In genomic region chr2:50529600-50530218, GRCh38 we compare ENCODE assay signal across 8 cellular contexts.
DNase-seq lines count a peak whose midpoint lies in the region; ATAC-seq and TF ChIP-seq lines count a peak whose summit lies in the region.

No MANE protein-coding gene starts in this region.

- no peak overlapping the region for H3K4me2 ChIP-seq in DND-41 (ENCODE audit: insufficient read depth, low read length)

- no peak overlapping the region for H3K9ac ChIP-seq in DND-41 (ENCODE audit: low read depth, low read length)

- H4K20me1 ChIP-seq in DND-41 (ENCODE audit: insufficient read depth, low read length), result no peaks in the 10 kb centered on the region

- TF ChIP-seq CTCF in DND-41 (IDR thresholded peaks at IDR 0.05; ENCODE audit: borderline replicate concordance, extremely low read depth, low read length, poor library complexity, severe bottlenecking), result peak; percentile 79
- peak; percentile 73 for TF ChIP-seq CTCF in cardiac fibroblast (IDR thresholded peaks at IDR 0.05; ENCODE audit: low read depth, low read length)
- peak; percentile 70 for TF ChIP-seq CTCF in lower lobe of right lung (IDR thresholded peaks at IDR 0.05)

- no peak overlapping the region for H2AFZ ChIP-seq in DND-41 (ENCODE audit: low read depth, low read length)

- DNase-seq in DND-41 (no peak), NCI-H69 (lab: John Stamatoyannopoulos, UW) (peak; percentile 76), cardiac fibroblast (ENCODE audit: low read depth in 2 of 2) (peak; percentile 65 to 68), lower lobe of right lung (no peak)
- no peak for DNase-seq in activated naive CD4-positive, alpha-beta T cell treated with Interleukin-2 at 50 U/mL for 16 hours
- DNase-seq in activated CD4-positive, CD25-positive, alpha-beta regulatory T cell (lab: John Stamatoyannopoulos, UW), result no peak

- H3K9me3 ChIP-seq in DND-41 (ENCODE audit: insufficient read depth, low read length, severe bottlenecking), result no peaks in the 10 kb centered on the region
- H3K9me3 ChIP-seq in lower lobe of right lung, result no peaks in the 10 kb centered on the region

- H3K79me2 ChIP-seq in DND-41 (ENCODE audit: insufficient read depth, low read length), result no peaks in the 10 kb centered on the region

- H3K4me1 ChIP-seq in DND-41 (ENCODE audit: insufficient read depth, low read length), result no peaks in the 10 kb centered on the region
- no peaks in the 10 kb centered on the region for H3K4me1 ChIP-seq in lower lobe of right lung

- H3K4me3 ChIP-seq in DND-41 (ENCODE audit: low read depth in 1 of 2, low read length in 2 of 2), result no peak overlapping the region
- no peak overlapping the region for H3K4me3 ChIP-seq in cardiac fibroblast (replicated peaks in 1 of 2; ENCODE audit: low read depth in 2 of 2, low read length in 2 of 2)
- H3K4me3 ChIP-seq in lower lobe of right lung, result no peak overlapping the region

- intact Hi-C loops in lower lobe of right lung (cut with DNase I), result no loop called here

- ATAC-seq in DND-41 (ENCODE audit: insufficient read depth, low read depth) (peak; percentile 67; the same call in 2 of the 3 replicates), GM19463 (IDR thresholded peaks at IDR 0.05; ENCODE audit: unreplicated experiment) (peak; percentile 89), HG03457 (IDR thresholded peaks at IDR 0.05; ENCODE audit: unreplicated experiment) (peak; percentile 83), lower lobe of right lung (peak; percentile 56 to 65)

- H3K27me3 ChIP-seq in DND-41 (ENCODE audit: insufficient read depth, low read length, poor library complexity), result no peaks in the 10 kb centered on the region
- no peaks in the 10 kb centered on the region for H3K27me3 ChIP-seq in lower lobe of right lung (ENCODE audit: low read depth)

- H3K27ac ChIP-seq in DND-41 (ENCODE audit: low read length) (no peak overlapping the region), lower lobe of right lung (no peak overlapping the region)

- no peaks in the 10 kb centered on the region for H3K36me3 ChIP-seq in DND-41 (ENCODE audit: insufficient read depth, low read length)
- H3K36me3 ChIP-seq in lower lobe of right lung, result no peaks in the 10 kb centered on the region

Comparison
In these comparisons a context has a peak if more than half of its experiments do, and no peak if none do; other contexts are left out.
1. DNase-seq: peak in NCI-H69 (single experiment) and cardiac fibroblast (2 of 2); none in DND-41 (single experiment), lower lobe of right lung (single experiment), activated naive CD4-positive, alpha-beta T cell treated with Interleukin-2 at 50 U/mL for 16 hours (single experiment) and activated CD4-positive, CD25-positive, alpha-beta regulatory T cell (0 of 4).
2. Peak in every context shown above with its lines, with median percentiles within 50 percentile points of each other: ATAC-seq and CTCF ChIP-seq.